8 cellular contexts compared by ENCODE assay signal in genomic region chr2:178480227-178481181, GRCh38. TPM values are rescaled to one million over a fixed set of nuclear protein-coding genes. Genes with fewer than 3 reads are reported as not detected.
A peak's percentile ranks its signal among the peaks of the same experiment; 100 is the strongest.
DNase-seq lines count a peak whose midpoint lies in the region; ATAC-seq and TF ChIP-seq lines count a peak whose summit lies in the region.

Gene PLEKHA3 (plus strand): TSS chr2:178480457. CDS start chr2:178480870, 413 bp downstream.

- peaks cover 36% of the 10 kb centered on the region for H3K79me2 ChIP-seq in OCI-LY1 (ENCODE audit: insufficient read depth, low read length)

- peak within 1 kb of the TSS; percentile 72 for H3K27ac ChIP-seq in OCI-LY1 (ENCODE audit: low read depth, low read length, poor library complexity, severe bottlenecking)

- H3K4me3 ChIP-seq in OCI-LY1 (ENCODE audit: low read depth, low read length, poor library complexity, severe bottlenecking), result peak within 1 kb of the TSS; percentile 89

- peak within 1 kb of the TSS; percentile 89 for H3K27ac Mint-ChIP-seq in Calu3 (ENCODE audit: unreplicated experiment)
- H3K27ac Mint-ChIP-seq in endothelial cell (ENCODE audit: unreplicated experiment), result peak within 1 kb of the TSS; percentile 88

- no peak for TF ChIP-seq CTCF in Calu3 (IDR thresholded peaks at IDR 0.05; ENCODE audit: unreplicated experiment)
- TF ChIP-seq CTCF in OCI-LY1 (IDR thresholded peaks at IDR 0.05; ENCODE audit: low read length), result no peak
- no peak for TF ChIP-seq CTCF in endothelial cell (IDR thresholded peaks at IDR 0.05; ENCODE audit: unreplicated experiment)

- DNase-seq in Calu3 (peak; percentile 97), HUDEP-2 (lab: John Stamatoyannopoulos, UW; ENCODE audit: unreplicated experiment in 76 of 76) (peak in 75 of 76 experiments; percentile 20 to 92 (median 83)), endothelial cell (ENCODE audit: low spot score) (peak; percentile 89), midbrain (lab: John Stamatoyannopoulos, UW) (peak; percentile 95)
- peak; percentile 79 for DNase-seq in activated CD8-positive, alpha-beta memory T cell treated with anti-CD3 and anti-CD28 coated beads, Interleukin-2, amount 50 U/mL, for 4 hours
- peak; percentile 52 to 57 for DNase-seq in stimulated activated CD8-positive, alpha-beta memory T cell treated with anti-CD3 and anti-CD28 coated beads, Interleukin-2, amount 100 ng/mL, for 1 hour (ENCODE audit: low read depth in 2 of 2)

- no peaks in the 10 kb centered on the region for H3K9me3 Mint-ChIP-seq in Calu3 (ENCODE audit: low read depth, unreplicated experiment)
- no peaks in the 10 kb centered on the region for H3K9me3 Mint-ChIP-seq in endothelial cell (ENCODE audit: unreplicated experiment)

- H3K9me2 ChIP-seq in OCI-LY1 (ENCODE audit: low read depth, low read length), result no peaks in the 10 kb centered on the region

- H2AFZ ChIP-seq in OCI-LY1 (ENCODE audit: low read length), result peak within 1 kb of the TSS; percentile 66; the same call in 1 of the 2 replicates

- no peaks in the 10 kb centered on the region for H4K20me1 ChIP-seq in OCI-LY1 (ENCODE audit: insufficient read depth, low read length)

- intact Hi-C loops in Calu3 (cut with micrococcal nuclease; ENCODE audit: unreplicated experiment), result no loop called here

- no peaks in the 10 kb centered on the region for H3K36me3 ChIP-seq in OCI-LY1 (ENCODE audit: insufficient read depth, low read length)

- H3K27me3 ChIP-seq in OCI-LY1 (ENCODE audit: insufficient read depth, low read length), result no peaks in the 10 kb centered on the region

- H3K36me3 Mint-ChIP-seq in Calu3 (ENCODE audit: insufficient read depth, unreplicated experiment) (peaks cover 44% of the 10 kb centered on the region), endothelial cell (ENCODE audit: low read depth, unreplicated experiment) (no peaks in the 10 kb centered on the region)

- H3K4me3 Mint-ChIP-seq in Calu3 (ENCODE audit: low read depth, unreplicated experiment) (peak within 1 kb of the TSS; percentile 94), endothelial cell (ENCODE audit: unreplicated experiment) (peak within 1 kb of the TSS; percentile 97)

- H3K9ac ChIP-seq in OCI-LY1 (ENCODE audit: low read length), result peak within 1 kb of the TSS; percentile 71

- CTCF ChIA-PET in Calu3 (lab: Charles Lee), result interaction anchor here (0.6 kb wide), 1 partner anchor 43 kb away, joined by 3 read pairs; no protein-coding TSS in a partner anchor

- peak; percentile 63 for ATAC-seq in GM21390 (IDR thresholded peaks at IDR 0.05; ENCODE audit: unreplicated experiment)

- H3F3A ChIP-seq in OCI-LY1 (ENCODE audit: insufficient read depth, low read length), result no peaks in the 10 kb centered on the region

- H3K4me1 Mint-ChIP-seq in Calu3 (ENCODE audit: low read depth, unreplicated experiment) (peaks cover 33% of the 10 kb centered on the region), endothelial cell (ENCODE audit: unreplicated experiment) (peaks cover 14% of the 10 kb centered on the region)

- no peaks in the 10 kb centered on the region for H3K9me3 ChIP-seq in OCI-LY1 (ENCODE audit: low read length)

- H3K27me3 Mint-ChIP-seq in Calu3 (ENCODE audit: unreplicated experiment) (no peaks in the 10 kb centered on the region), endothelial cell (ENCODE audit: unreplicated experiment) (peaks cover 5% of the 10 kb centered on the region)

- no TSS peak for BruUV-seq in Calu3 (replicated peaks; lab: Mats Ljungman, UMichigan)

- H3K4me2 ChIP-seq in OCI-LY1 (ENCODE audit: low read length), result peak within 1 kb of the TSS; percentile 90

- peaks cover 44% of the 10 kb centered on the region for H3K4me1 ChIP-seq in OCI-LY1 (ENCODE audit: insufficient read depth, low read length, severe bottlenecking)

RNA-seq across cellular contexts. Expression of gene PLEKHA3, which starts in this region (rescaled TPM):
- total RNA-seq in Calu3 (2022) (33.0 and 34.9 TPM in 2 replicates), endothelial cell (ENCODE audit: unreplicated experiment) (20.4 TPM)

Comparison
In these comparisons a context has a peak if more than half of its experiments do, and no peak if none do; other contexts are left out.
1. Peak in every context shown above with its lines: DNase-seq, ATAC-seq, H3K4me3 ChIP-seq and H3K27ac ChIP-seq.